Comparison of ENCODE assay signal across 3 cellular contexts in genomic region chr9:136532799-136533774, GRCh38.
TF ChIP-seq lines count a peak whose summit lies in the region.

No MANE protein-coding gene starts in this region.

TF ChIP-seq in GM12878, 131 proteins besides CTCF, POLR2A, EP300 and RAD21 (continues in another document):
- TF ChIP-seq IRF3 (IDR thresholded peaks at IDR 0.05) (no peak), ETV6 (conservative IDR thresholded peaks at IDR 0.05 in 1 of 2, IDR thresholded peaks at IDR 0.05 in 1 of 2; ENCODE audit: borderline replicate concordance in 1 of 2, low read depth in 1 of 2) (0 out of 4 replicates have a peak, but pooled peaks of 1 of the 2 experiments have one; percentile 20), RUNX3 (IDR thresholded peaks at IDR 0.05; ENCODE audit: low read length) (peak; percentile 59), EGR1 (IDR thresholded peaks at IDR 0.05; ENCODE audit: borderline replicate concordance in 1 of 2, low read depth in 2 of 2, low read length in 2 of 2) (0 out of 3 replicates have a peak, but pooled peaks of 1 of the 2 experiments have one; percentile 33), ATF7 (IDR thresholded peaks at IDR 0.05; ENCODE audit: low read depth) (no peak), NFXL1 (IDR thresholded peaks at IDR 0.05; ENCODE audit: borderline replicate concordance) (no peak), CREB1 (IDR thresholded peaks at IDR 0.05; ENCODE audit: low read depth) (0 out of 2 replicates have a peak, but pooled peaks have one; percentile 21), BHLHE40 (IDR thresholded peaks at IDR 0.05; ENCODE audit: borderline replicate concordance in 1 of 2, low read depth in 2 of 2, low read length in 1 of 2) (peak; percentile 29 to 50; a peak in 2 of 4 replicates), TARDBP (IDR thresholded peaks at IDR 0.05; ENCODE audit: borderline replicate concordance) (0 out of 2 replicates have a peak, but pooled peaks have one; percentile 27), CHD4 (IDR thresholded peaks at IDR 0.05) (no peak), NRF1 (conservative IDR thresholded peaks at IDR 0.05; ENCODE audit: low read depth, low read length) (no peak), HCFC1 (IDR thresholded peaks at IDR 0.05; ENCODE audit: low read length) (no peak), CREM (IDR thresholded peaks at IDR 0.05; ENCODE audit: low read depth) (0 out of 2 replicates have a peak, but pooled peaks have one; percentile 28), KDM1A (IDR thresholded peaks at IDR 0.05; ENCODE audit: borderline replicate concordance) (no peak), CHD2 (IDR thresholded peaks at IDR 0.05; ENCODE audit: borderline replicate concordance, low read depth, low read length) (0 out of 2 replicates have a peak, but pooled peaks have one; percentile 5), ZBTB40 (IDR thresholded peaks at IDR 0.05; ENCODE audit: borderline replicate concordance) (no peak), YY1 (IDR thresholded peaks at IDR 0.05; ENCODE audit: low read depth, low read length) (no peak), NBN (IDR thresholded peaks at IDR 0.05) (no peak)

TF ChIP-seq in GM23338, 12 proteins besides CTCF, POLR2A, EP300 and RAD21 (continues in another document):
- TF ChIP-seq REST (IDR thresholded peaks at IDR 0.05; ENCODE audit: unreplicated experiment) (no peak), ZNF462 (CRISPR knock-in tag; IDR thresholded peaks at IDR 0.05) (no peak), POLR2AphosphoS5 (IDR thresholded peaks at IDR 0.05; ENCODE audit: low read depth) (no peak), ZNF331 (CRISPR knock-in tag; IDR thresholded peaks at IDR 0.05; ENCODE audit: low read depth) (no peak), CREB1 (CRISPR knock-in tag; IDR thresholded peaks at IDR 0.05; ENCODE audit: low read depth) (no peak)

TF ChIP-seq in SK-N-SH, 30 proteins besides CTCF, POLR2A, EP300 and RAD21:
- TF ChIP-seq JUND (IDR thresholded peaks at IDR 0.05) (no peak), MEF2A (IDR thresholded peaks at IDR 0.05; ENCODE audit: borderline replicate concordance, low read depth) (no peak), TAF1 (IDR thresholded peaks at IDR 0.05; ENCODE audit: borderline replicate concordance, low read depth, low read length) (no peak)
